Comparison of ENCODE assay signal across 1 cellular context in genomic region chr6:37207903-37208456, GRCh38.
A peak's percentile ranks its signal among the peaks of the same experiment; 100 is the strongest.
TF ChIP-seq lines count a peak whose summit lies in the region.

No MANE protein-coding gene starts in this region.

TF ChIP-seq in HepG2, 621 proteins besides CTCF, POLR2A, EP300 and RAD21 (continued from another document and continues in another):
- 0 out of 2 replicates have a peak, but pooled peaks have one; percentile 60 for TF ChIP-seq ZNF414 (CRISPR knock-in tag; IDR thresholded peaks at IDR 0.05)
- no peak for TF ChIP-seq ZNF230 (CRISPR knock-in tag; IDR thresholded peaks at IDR 0.05)
- TF ChIP-seq FUBP1 (CRISPR knock-in tag; IDR thresholded peaks at IDR 0.05; ENCODE audit: borderline replicate concordance) = no peak
- TF ChIP-seq ZNF512 (CRISPR knock-in tag; IDR thresholded peaks at IDR 0.05) = no peak
- no peak for TF ChIP-seq FOSL1 (CRISPR knock-in tag; IDR thresholded peaks at IDR 0.05; ENCODE audit: borderline replicate concordance)
- no peak for TF ChIP-seq MAF1 (CRISPR knock-in tag; IDR thresholded peaks at IDR 0.05; ENCODE audit: borderline replicate concordance)
- no peak for TF ChIP-seq PHF20 (CRISPR knock-in tag; IDR thresholded peaks at IDR 0.05)
- TF ChIP-seq ZNF691 (CRISPR knock-in tag; IDR thresholded peaks at IDR 0.05; ENCODE audit: borderline replicate concordance, low read depth) = peak; percentile 53; the same call in 1 of the 2 replicates
- no peak for TF ChIP-seq ZNF788 (CRISPR knock-in tag; IDR thresholded peaks at IDR 0.05; ENCODE audit: borderline replicate concordance)
- TF ChIP-seq FOXK1 (CRISPR knock-in tag; IDR thresholded peaks at IDR 0.05; ENCODE audit: borderline replicate concordance, low read depth) = peak; percentile 34; the same call in 1 of the 2 replicates
- peak; percentile 64; the same call in 1 of the 2 replicates for TF ChIP-seq FOXO1 (CRISPR knock-in tag; IDR thresholded peaks at IDR 0.05)
- TF ChIP-seq KLF9 (CRISPR knock-in tag; IDR thresholded peaks at IDR 0.05; ENCODE audit: low read depth) = no peak
- TF ChIP-seq MXI1 (IDR thresholded peaks at IDR 0.05; ENCODE audit: borderline replicate concordance, low read depth, low read length) = no peak
- no peak for TF ChIP-seq ARNTL (CRISPR knock-in tag; IDR thresholded peaks at IDR 0.05)
- TF ChIP-seq ZNF253 (CRISPR knock-in tag; IDR thresholded peaks at IDR 0.05; ENCODE audit: borderline replicate concordance) = no peak
- TF ChIP-seq PRDM10 (CRISPR knock-in tag; IDR thresholded peaks at IDR 0.05; ENCODE audit: low read depth) = no peak
- TF ChIP-seq HMGXB4 (CRISPR knock-in tag; IDR thresholded peaks at IDR 0.05; ENCODE audit: borderline replicate concordance in 1 of 2, low read depth in 1 of 2) = peak; percentile 53 to 67; a peak in 1 of 4 replicates
- no peak for TF ChIP-seq PHB2 (IDR thresholded peaks at IDR 0.05; ENCODE audit: partially characterized antibody)
- TF ChIP-seq ZNF335 (CRISPR knock-in tag; IDR thresholded peaks at IDR 0.05) = no peak
- no peak for TF ChIP-seq GABPB1 (CRISPR knock-in tag; IDR thresholded peaks at IDR 0.05)
- TF ChIP-seq PCBP2 (optimal IDR thresholded peaks at IDR 0.05; ENCODE audit: low read depth, low read length, poor library complexity, severe bottlenecking) = no peak
- peak; percentile 50; the same call in 1 of the 2 replicates for TF ChIP-seq MED1 (CRISPR knock-in tag; IDR thresholded peaks at IDR 0.05)
- no peak for TF ChIP-seq ZSCAN12 (CRISPR knock-in tag; IDR thresholded peaks at IDR 0.05)
- peak; percentile 35 for TF ChIP-seq YY1 (IDR thresholded peaks at IDR 0.05; ENCODE audit: insufficient read depth, insufficient replicate concordance, low read depth, low read length)
- TF ChIP-seq LBX2 (CRISPR knock-in tag; IDR thresholded peaks at IDR 0.05; ENCODE audit: borderline replicate concordance) = no peak
- no peak for TF ChIP-seq TCF7 (IDR thresholded peaks at IDR 0.05; ENCODE audit: low read depth)
- TF ChIP-seq ZMYM2 (CRISPR knock-in tag; IDR thresholded peaks at IDR 0.05) = 0 out of 2 replicates have a peak, but pooled peaks have one; percentile 30
- TF ChIP-seq SMARCE1 (IDR thresholded peaks at IDR 0.05; ENCODE audit: borderline replicate concordance) = no peak
- TF ChIP-seq ZNF275 (CRISPR knock-in tag; IDR thresholded peaks at IDR 0.05; ENCODE audit: borderline replicate concordance) = no peak
- TF ChIP-seq KDM3A (CRISPR knock-in tag; IDR thresholded peaks at IDR 0.05; ENCODE audit: low read depth) = no peak; the same call in 1 of the 2 replicates
- TF ChIP-seq PCBP1 (IDR thresholded peaks at IDR 0.05; ENCODE audit: borderline replicate concordance, low read depth, low read length) = no peak
- TF ChIP-seq SATB2 (CRISPR knock-in tag; IDR thresholded peaks at IDR 0.05) = no peak
- peak; percentile 52 for TF ChIP-seq ARID5B (CRISPR knock-in tag; IDR thresholded peaks at IDR 0.05)
- no peak for TF ChIP-seq ZNF331 (CRISPR knock-in tag; IDR thresholded peaks at IDR 0.05)
- no peak for TF ChIP-seq POLR2G (IDR thresholded peaks at IDR 0.05; ENCODE audit: low read depth, low read length)
- no peak for TF ChIP-seq ZNF572 (CRISPR knock-in tag; IDR thresholded peaks at IDR 0.05)
- TF ChIP-seq ZNF770 (CRISPR knock-in tag; IDR thresholded peaks at IDR 0.05) = no peak
- TF ChIP-seq FOXA1 (IDR thresholded peaks at IDR 0.05) = no peak
- no peak for TF ChIP-seq FOXA1 (CRISPR knock-in tag; IDR thresholded peaks at IDR 0.05)
- TF ChIP-seq CREM (IDR thresholded peaks at IDR 0.05) = no peak
- no peak for TF ChIP-seq CREM (CRISPR knock-in tag; IDR thresholded peaks at IDR 0.05)
- TF ChIP-seq THAP11 (CRISPR knock-in tag; IDR thresholded peaks at IDR 0.05) = 0 out of 2 replicates have a peak, but pooled peaks have one; percentile 46
- no peak for TF ChIP-seq HCFC1 (IDR thresholded peaks at IDR 0.05; ENCODE audit: low read depth, low read length)
- no peak for TF ChIP-seq CHD2 (IDR thresholded peaks at IDR 0.05; ENCODE audit: low read depth, low read length)
- no peak for TF ChIP-seq PAWR (CRISPR knock-in tag; IDR thresholded peaks at IDR 0.05; ENCODE audit: borderline replicate concordance)
